In the genomic region with DNA sequence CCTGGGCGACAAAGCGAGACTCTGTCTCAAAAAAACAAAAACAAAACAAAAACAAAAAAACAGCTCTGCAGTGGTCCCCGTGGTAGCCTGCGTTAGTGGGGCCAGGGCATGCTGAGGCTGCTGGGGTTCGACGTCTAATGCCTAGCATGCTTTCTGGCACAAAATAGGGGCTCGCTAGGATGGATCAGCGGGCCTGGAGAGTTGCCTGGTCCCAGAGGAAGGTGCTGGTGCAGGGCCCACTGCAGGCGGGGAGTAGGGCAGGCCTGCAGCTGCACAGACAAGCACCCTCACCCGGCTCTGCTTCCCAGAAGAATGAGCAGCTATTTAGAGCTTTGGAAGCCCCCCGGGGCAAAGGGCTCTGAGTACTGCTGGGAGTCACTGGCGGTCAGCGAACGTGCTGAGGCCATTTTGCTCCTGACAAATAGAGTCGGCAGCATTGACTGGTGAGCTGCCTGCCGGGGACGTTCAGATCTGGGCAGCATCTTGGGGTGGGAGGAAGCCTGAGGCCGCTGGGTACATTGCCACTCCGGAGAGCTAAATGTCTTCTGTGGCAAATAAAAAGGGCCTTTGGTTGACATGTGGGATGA, we compare ENCODE assay signal across 21 cellular contexts.
"Had no signal": no experiment of that assay in that cellular context is flagged by ENCODE, and none has a peak within 500 bp of the region (broad histone marks: within the 10 kb centered on the region; RNA-seq: fewer than 3 reads in every experiment).

No MANE protein-coding gene starts in this region.

- H3K36me3 Mint-ChIP-seq: activated naive CD8-positive, alpha-beta T cell treated with anti-CD3 and anti-CD28 coated beads, Interleukin-2, amount 10 ng/mL, durations not matched to agents 7 days and 5 days; immature natural killer cell had no signal

- H3K9me3 Mint-ChIP-seq: activated naive CD8-positive, alpha-beta T cell treated with anti-CD3 and anti-CD28 coated beads, Interleukin-2, amount 10 ng/mL, durations not matched to agents 7 days and 5 days had no signal

- H3K4me1 ChIP-seq: prostate gland, testis had no signal

- H3K27ac ChIP-seq: epithelial cell of prostate, prostate gland, stomach, testis had no signal

- H3K4me1 Mint-ChIP-seq: activated CD4-positive, alpha-beta T cell treated with anti-CD3 and anti-CD28 coated beads, Interleukin-2, amount 10 ng/mL, durations not matched to agents 24 days and 14 days; activated naive CD8-positive, alpha-beta T cell treated with anti-CD3 and anti-CD28 coated beads, Interleukin-2, amount 10 ng/mL, durations not matched to agents 7 days and 5 days; immature natural killer cell; naive B cell had no signal

- FAIRE-seq: TTC549 had no signal

- H3K9me3 ChIP-seq: prostate gland, testis had no signal

- ATAC-seq: activated CD8-positive, alpha-beta T cell treated with anti-CD3 and anti-CD28 coated beads, Interleukin-2, amount 10 ng/mL, durations not matched to agents 7 days and 5 days; activated T-cell treated with anti-CD3 and anti-CD28 coated beads, Interleukin-2, amount 50 U/mL, for 72 hours; sciatic nerve had no signal

- H3K4me3 ChIP-seq: prostate gland, stomach, testis had no signal

- H3K27me3 ChIP-seq: testis had no signal

- H3K4me3 Mint-ChIP-seq: activated CD4-positive, alpha-beta T cell treated with anti-CD3 and anti-CD28 coated beads, Interleukin-2, amount 10 ng/mL, durations not matched to agents 24 days and 14 days; activated CD8-positive, alpha-beta T cell treated with anti-CD3 and anti-CD28 coated beads, Interleukin-2, amount 10 ng/mL, durations not matched to agents 7 days and 5 days; activated naive CD8-positive, alpha-beta T cell treated with anti-CD3 and anti-CD28 coated beads, Interleukin-2, amount 10 ng/mL, durations not matched to agents 7 days and 5 days; activated T-cell treated with anti-CD3 and anti-CD28 coated beads, Interleukin-2, amount 50 U/mL, for 72 hours; immature natural killer cell had no signal

- DNase-seq: activated CD4-positive, alpha-beta T cell treated with anti-CD3 and anti-CD28 coated beads, Interleukin-2, amount 10 ng/mL, durations not matched to agents 24 days and 14 days; activated CD4-positive, CD25-positive, alpha-beta regulatory T cell; activated CD8-positive, alpha-beta memory T cell treated with anti-CD3 and anti-CD28 coated beads, Interleukin-2, amount 50 U/mL, for 4 hours; activated CD8-positive, alpha-beta T cell treated with anti-CD3 and anti-CD28 coated beads, Interleukin-2, amount 10 ng/mL, durations not matched to agents 7 days and 5 days; activated gamma-delta T cell; activated naive CD8-positive, alpha-beta T cell treated with anti-CD3 and anti-CD28 coated beads, Interleukin-2, amount 10 ng/mL, durations not matched to agents 7 days and 5 days; activated T-cell treated with anti-CD3 and anti-CD28 coated beads, Interleukin-2, amount 50 U/mL, for 72 hours; foreskin melanocyte; head of caudate nucleus; immature natural killer cell; mammary epithelial cell; naive B cell; nucleus accumbens; stimulated activated CD4-positive, alpha-beta T cell treated with anti-CD3 and anti-CD28 coated beads, Interleukin-1b, Interleukin-23, amount 100 ng/mL, for 48 hours; stomach; T-helper 2 cell; testis had no signal

- H3K36me3 ChIP-seq: prostate gland, stomach had no signal

- H3K27ac Mint-ChIP-seq: activated CD4-positive, alpha-beta T cell treated with anti-CD3 and anti-CD28 coated beads, Interleukin-2, amount 10 ng/mL, durations not matched to agents 24 days and 14 days; activated CD8-positive, alpha-beta T cell treated with anti-CD3 and anti-CD28 coated beads, Interleukin-2, amount 10 ng/mL, durations not matched to agents 7 days and 5 days; activated naive CD8-positive, alpha-beta T cell treated with anti-CD3 and anti-CD28 coated beads, Interleukin-2, amount 10 ng/mL, durations not matched to agents 7 days and 5 days; activated T-cell treated with anti-CD3 and anti-CD28 coated beads, Interleukin-2, amount 50 U/mL, for 72 hours; immature natural killer cell had no signal
